ENCODE assay signal across 7 cellular contexts in the genomic region with DNA sequence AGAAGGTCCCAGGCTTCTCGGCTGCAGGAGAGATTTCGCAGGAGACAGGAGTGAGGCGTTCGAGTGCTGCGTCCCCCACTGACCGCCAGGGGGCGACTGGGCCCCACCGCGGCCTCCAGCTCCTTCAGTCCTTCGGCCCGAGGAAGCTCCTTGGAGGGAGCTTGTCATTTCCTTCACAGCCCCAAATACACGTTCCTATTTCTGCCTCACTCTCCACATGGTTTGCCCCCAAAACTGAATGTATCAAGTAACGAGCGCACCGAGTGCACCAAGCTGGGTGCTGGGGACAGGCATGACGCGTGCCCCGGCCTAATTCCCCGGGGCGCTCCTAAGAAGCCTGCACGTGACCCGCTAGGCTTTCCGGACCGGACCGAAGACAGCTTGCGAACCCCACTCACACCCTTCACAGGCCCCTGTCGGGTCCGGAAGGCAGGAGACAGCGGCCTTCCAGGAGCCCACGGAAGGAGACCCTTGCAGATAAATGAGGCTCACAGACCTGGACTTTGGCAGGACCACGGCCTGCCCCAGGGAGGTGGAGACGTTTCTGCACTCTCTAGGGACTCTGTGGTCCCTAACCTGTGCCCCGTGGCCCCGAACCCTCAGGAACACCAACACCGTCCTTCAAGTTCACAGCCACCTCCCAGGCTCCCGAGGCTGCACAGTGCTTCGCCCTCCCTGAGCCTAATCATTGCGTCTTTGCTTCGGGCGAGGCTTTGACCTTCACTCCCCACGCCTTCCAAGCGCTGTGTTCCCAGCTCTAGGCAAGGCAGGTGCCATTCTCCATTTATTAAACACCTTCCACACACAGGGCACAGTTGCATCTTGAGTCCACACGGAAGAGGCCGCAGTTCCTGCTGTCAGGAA. TPM values are rescaled to one million over a fixed set of nuclear protein-coding genes. Genes with fewer than 3 reads are reported as not detected.
DNase-seq lines count a peak whose midpoint lies in the region; TF ChIP-seq lines count a peak whose summit lies in the region.

No MANE protein-coding gene starts in this region.

- no peak overlapping the region for H3K4me3 Mint-ChIP-seq in activated T-helper 1 cell treated with anti-CD3 and anti-CD28 coated beads, Interleukin-12 subunit alpha, Interleukin-12 subunit beta, Interleukin-2, Interleukin-4 antibody, amounts not matched to agents 30 ng/mL and 10 ng/mL and 1 ng/mL, durations not matched to agents 14 hours and 24 hours and 36 hours

- no peak overlapping the region for H3K27ac Mint-ChIP-seq in activated T-helper 1 cell treated with anti-CD3 and anti-CD28 coated beads, Interleukin-12 subunit alpha, Interleukin-12 subunit beta, Interleukin-2, Interleukin-4 antibody, amounts not matched to agents 30 ng/mL and 10 ng/mL and 1 ng/mL, durations not matched to agents 14 hours and 24 hours and 36 hours

- no peaks in the 10 kb centered on the region for H3K36me3 ChIP-seq in osteoblast (ENCODE audit: insufficient read depth, low read length)

- peak overlapping the region; percentile 16 for H3K4me3 ChIP-seq in osteoblast (ENCODE audit: insufficient read depth, low read length)

- H3K79me2 ChIP-seq in osteoblast (ENCODE audit: insufficient read depth, low read length): no peaks in the 10 kb centered on the region

- no peaks in the 10 kb centered on the region for H3K4me1 ChIP-seq in osteoblast (ENCODE audit: insufficient read depth, low read length)

- peak; percentile 93 for TF ChIP-seq CTCF in osteoblast (IDR thresholded peaks at IDR 0.05; ENCODE audit: extremely low read depth, low read depth, low read length)

- no peaks in the 10 kb centered on the region for H3K36me3 Mint-ChIP-seq in activated T-helper 1 cell treated with anti-CD3 and anti-CD28 coated beads, Interleukin-12 subunit alpha, Interleukin-12 subunit beta, Interleukin-2, Interleukin-4 antibody, amounts not matched to agents 30 ng/mL and 10 ng/mL and 1 ng/mL, durations not matched to agents 14 hours and 24 hours and 36 hours (ENCODE audit: low read depth)

- no peaks in the 10 kb centered on the region for H3K9me3 Mint-ChIP-seq in activated T-helper 1 cell treated with anti-CD3 and anti-CD28 coated beads, Interleukin-12 subunit alpha, Interleukin-12 subunit beta, Interleukin-2, Interleukin-4 antibody, amounts not matched to agents 30 ng/mL and 10 ng/mL and 1 ng/mL, durations not matched to agents 14 hours and 24 hours and 36 hours

- POLR2A ChIA-PET in HEK293T (lab: Yijun Ruan, JAX): interaction anchor here (0.7 to 4.3 kb wide), 2 partner anchors 8 to 13 kb away, joined by 5 to 32 read pairs; a partner anchor contains a TSS

- peak overlapping the region; percentile 89 for H2AFZ ChIP-seq in osteoblast (ENCODE audit: low read length)

- peak overlapping the region; percentile 43 for H3K4me2 ChIP-seq in osteoblast (ENCODE audit: insufficient read depth, low read length)

- H4K20me1 ChIP-seq in osteoblast (ENCODE audit: insufficient read depth, low read length): no peaks in the 10 kb centered on the region

- no peak overlapping the region for H3K27ac ChIP-seq in osteoblast (ENCODE audit: low read depth, low read length)

- DNase-seq in GM04504 (ENCODE audit: low read depth) (peak; percentile 25), HEK293T (ENCODE audit: extremely low spot score) (peak; percentile 88), NCI-H774 (lab: John Stamatoyannopoulos, UW) (peak; percentile 31), globus pallidus (ENCODE audit: low spot score) (peak; percentile 41), osteoblast (ENCODE audit: insufficient read length, low spot score, missing footprints) (peak; percentile 98)
- peak; percentile 37 for DNase-seq in activated T-helper 1 cell treated with anti-CD3 and anti-CD28 coated beads, Interleukin-12 subunit alpha, Interleukin-12 subunit beta, Interleukin-2, Interleukin-4 antibody, amounts not matched to agents 30 ng/mL and 10 ng/mL and 1 ng/mL, durations not matched to agents 14 hours and 24 hours and 36 hours (ENCODE audit: low spot score)
- no peak for DNase-seq in stimulated activated naive CD4-positive, alpha-beta T cell treated with Interleukin-2 at 50 U/mL for 16 hours (lab: John Stamatoyannopoulos, UW)

- intact Hi-C loops in activated T-helper 1 cell treated with anti-CD3 and anti-CD28 coated beads, Interleukin-12 subunit alpha, Interleukin-12 subunit beta, Interleukin-2, Interleukin-4 antibody, amounts not matched to agents 30 ng/mL and 10 ng/mL and 1 ng/mL, durations not matched to agents 14 hours and 24 hours and 36 hours (cut with micrococcal nuclease): loop anchor here (1.0 kb wide), 1 partner anchor 340 kb away; no protein-coding TSS in a partner anchor

- peaks cover 8% of the 10 kb centered on the region for H3K27me3 ChIP-seq in osteoblast (ENCODE audit: insufficient read depth, low read length)

- no peaks in the 10 kb centered on the region for H3K4me1 Mint-ChIP-seq in activated T-helper 1 cell treated with anti-CD3 and anti-CD28 coated beads, Interleukin-12 subunit alpha, Interleukin-12 subunit beta, Interleukin-2, Interleukin-4 antibody, amounts not matched to agents 30 ng/mL and 10 ng/mL and 1 ng/mL, durations not matched to agents 14 hours and 24 hours and 36 hours (ENCODE audit: low read depth)

- H3K9me3 ChIP-seq in osteoblast (ENCODE audit: low read depth, low read length): no peaks in the 10 kb centered on the region

- CTCF ChIA-PET in HEK293T (lab: Yijun Ruan, JAX): interaction anchor here (0.6 to 1.6 kb wide), 13 partner anchors 8 to 158 kb away, joined by 3 to 17 read pairs (median 4); a partner anchor contains a TSS

- no peaks in the 10 kb centered on the region for H3K27me3 Mint-ChIP-seq in activated T-helper 1 cell treated with anti-CD3 and anti-CD28 coated beads, Interleukin-12 subunit alpha, Interleukin-12 subunit beta, Interleukin-2, Interleukin-4 antibody, amounts not matched to agents 30 ng/mL and 10 ng/mL and 1 ng/mL, durations not matched to agents 14 hours and 24 hours and 36 hours (ENCODE audit: insufficient read depth)

TF ChIP-seq in HEK293T, 16 proteins besides CTCF, POLR2A, EP300 and RAD21:
- TF ChIP-seq L3MBTL2 (conservative IDR thresholded peaks at IDR 0.05): peak; percentile 60; the same call in 1 of the 2 replicates
- TF ChIP-seq FOXM1 (IDR thresholded peaks at IDR 0.05; ENCODE audit: borderline replicate concordance): no peak

RNA-seq across cellular contexts. Expression of a gene that starts 13.0 kb away (rescaled TPM):
- 33.2 and 34.9 TPM in 2 replicates for total RNA-seq in activated T-helper 1 cell treated with anti-CD3 and anti-CD28 coated beads, Interleukin-12 subunit alpha, Interleukin-12 subunit beta, Interleukin-2, Interleukin-4 antibody, amounts not matched to agents 30 ng/mL and 10 ng/mL and 1 ng/mL, durations not matched to agents 14 hours and 24 hours and 36 hours
- total RNA-seq in osteoblast: 19.7 and 21.4 TPM in 2 replicates
